ENCODE assay signal across 2 cellular contexts in genomic region chr20:54254596-54254995, GRCh38.
A peak's percentile ranks its signal among the peaks of the same experiment; 100 is the strongest.
TF ChIP-seq lines count a peak whose summit lies in the region.

No MANE protein-coding gene starts in this region.

TF ChIP-seq in SK-N-SH, 30 proteins besides CTCF, POLR2A, EP300 and RAD21 (continued from another document):
- TF ChIP-seq PBX3 (IDR thresholded peaks at IDR 0.05): peak; percentile 7; the same call in 1 of the 2 replicates

TF ChIP-seq in GM23338, 12 proteins besides CTCF, POLR2A, EP300 and RAD21 (continued from another document):
- TF ChIP-seq ZNF462 (CRISPR knock-in tag; IDR thresholded peaks at IDR 0.05): no peak
- no peak for TF ChIP-seq NANOG (IDR thresholded peaks at IDR 0.05; ENCODE audit: borderline replicate concordance)
- TF ChIP-seq ETS1 (IDR thresholded peaks at IDR 0.05): no peak
- no peak for TF ChIP-seq ZNF331 (CRISPR knock-in tag; IDR thresholded peaks at IDR 0.05; ENCODE audit: low read depth)
- no peak for TF ChIP-seq EZH2 (IDR thresholded peaks at IDR 0.05; ENCODE audit: low read depth, unreplicated experiment)
- TF ChIP-seq REST (IDR thresholded peaks at IDR 0.05; ENCODE audit: unreplicated experiment): no peak
